Comparison of ENCODE assay signal across 12 cellular contexts in genomic region chr9:112041536-112042243, GRCh38.
A peak's percentile ranks its signal among the peaks of the same experiment; 100 is the strongest.
DNase-seq lines count a peak whose midpoint lies in the region; ATAC-seq and TF ChIP-seq lines count a peak whose summit lies in the region.
"Had no signal": no experiment of that assay in that cellular context is flagged by ENCODE, and none has a peak within 500 bp of the region (broad histone marks: within the 10 kb centered on the region; RNA-seq: fewer than 3 reads in every experiment).

No MANE protein-coding gene starts in this region.

- H3K27me3 Mint-ChIP-seq in activated CD4-positive, alpha-beta T cell treated with anti-CD3 and anti-CD28 coated beads, Interleukin-2, amount 10 ng/mL, durations not matched to agents 24 days and 14 days, result peaks cover 13% of the 10 kb centered on the region
- H3K27me3 Mint-ChIP-seq in activated CD4-positive, alpha-beta T cell treated with anti-CD3 and anti-CD28 coated beads, Interleukin-2, amount 10 ng/mL, durations not matched to agents 7 days and 5 days, result peaks cover 2% of the 10 kb centered on the region
- no peaks in the 10 kb centered on the region for H3K27me3 Mint-ChIP-seq in stimulated activated memory B cell treated with anti-CD40 and anti-IgM and Interleukin-4, amounts not matched to agents 10 μg/mL and 1 μg/mL and 100 μg/mL, for 72 hours

- peaks cover 22% of the 10 kb centered on the region for H3K36me3 Mint-ChIP-seq in activated CD4-positive, alpha-beta T cell treated with anti-CD3 and anti-CD28 coated beads, Interleukin-2, amount 10 ng/mL, durations not matched to agents 24 days and 14 days (ENCODE audit: low read depth)
- H3K36me3 Mint-ChIP-seq in activated CD4-positive, alpha-beta T cell treated with anti-CD3 and anti-CD28 coated beads, Interleukin-2, amount 10 ng/mL, durations not matched to agents 7 days and 5 days (ENCODE audit: low read depth), result peaks cover 29% of the 10 kb centered on the region
- H3K36me3 Mint-ChIP-seq in stimulated activated memory B cell treated with anti-CD40 and anti-IgM and Interleukin-4, amounts not matched to agents 10 μg/mL and 1 μg/mL and 100 μg/mL, for 72 hours, result peaks cover 27% of the 10 kb centered on the region

- no peak for DNase-seq in activated CD4-positive, alpha-beta T cell treated with anti-CD3 and anti-CD28 coated beads, Interleukin-2, amount 10 ng/mL, durations not matched to agents 24 days and 14 days
- no peak for DNase-seq in activated CD4-positive, alpha-beta T cell treated with anti-CD3 and anti-CD28 coated beads, Interleukin-2, amount 10 ng/mL, durations not matched to agents 7 days and 5 days
- DNase-seq in amniotic stem cell (lab: John Stamatoyannopoulos, UW) (peak; percentile 89), iPS DF 19.7 (ENCODE audit: low read depth, low spot score) (peak; percentile 80), MM.1S (no peak), NAMALWA (ENCODE audit: low spot score) (no peak)
- DNase-seq: activated CD8-positive, alpha-beta memory T cell treated with anti-CD3 and anti-CD28 coated beads, Interleukin-2, amount 50 U/mL, for 4 hours; immature natural killer cell; NCI-H1436 had no signal

- no peaks in the 10 kb centered on the region for H3K27me3 ChIP-seq in MM.1S (replicated peaks; ENCODE audit: insufficient read depth, low read length)
- H3K27me3 ChIP-seq: BLaER1 had no signal

- CTCF ChIA-PET in activated CD4-positive, alpha-beta T cell treated with anti-CD3 and anti-CD28 coated beads, Interleukin-2, amount 10 ng/mL, durations not matched to agents 7 days and 5 days (lab: Charles Lee), result interaction anchor here (0.8 to 1.1 kb wide), 2 partner anchors 27 to 145 kb away, joined by 3 read pairs; partner anchors contain the start of gene UGCG

- H3K9me2 ChIP-seq in MM.1S (replicated peaks; ENCODE audit: insufficient read depth, low read length), result no peaks in the 10 kb centered on the region

- H4K20me1 ChIP-seq in MM.1S (ENCODE audit: insufficient read depth, low read length), result no peaks in the 10 kb centered on the region
- H4K20me1 ChIP-seq: BLaER1 had no signal

- H3K4me3 Mint-ChIP-seq in activated CD4-positive, alpha-beta T cell treated with anti-CD3 and anti-CD28 coated beads, Interleukin-2, amount 10 ng/mL, durations not matched to agents 24 days and 14 days, result no peak overlapping the region
- H3K4me3 Mint-ChIP-seq in activated CD4-positive, alpha-beta T cell treated with anti-CD3 and anti-CD28 coated beads, Interleukin-2, amount 10 ng/mL, durations not matched to agents 7 days and 5 days, result no peak overlapping the region
- no peak overlapping the region for H3K4me3 Mint-ChIP-seq in stimulated activated memory B cell treated with anti-CD40 and anti-IgM and Interleukin-4, amounts not matched to agents 10 μg/mL and 1 μg/mL and 100 μg/mL, for 72 hours
- H3K4me3 Mint-ChIP-seq: immature natural killer cell had no signal

- POLR2A ChIA-PET in activated CD4-positive, alpha-beta T cell treated with anti-CD3 and anti-CD28 coated beads, Interleukin-2, amount 10 ng/mL, durations not matched to agents 7 days and 5 days (lab: Charles Lee), result no interaction called here

- no peak overlapping the region for H2AFZ ChIP-seq in MM.1S (ENCODE audit: low read length)

- H3K4me1 ChIP-seq in MM.1S (ENCODE audit: low read length), result peaks cover 9% of the 10 kb centered on the region

- intact Hi-C loops in activated CD4-positive, alpha-beta T cell treated with anti-CD3 and anti-CD28 coated beads, Interleukin-2, amount 10 ng/mL, durations not matched to agents 24 days and 14 days (cut with micrococcal nuclease), result no loop called here

- ATAC-seq in stimulated activated memory B cell treated with anti-CD40 and anti-IgM and Interleukin-4, amounts not matched to agents 10 μg/mL and 1 μg/mL and 100 μg/mL, for 72 hours, result no peak
- ATAC-seq in HG03354 (IDR thresholded peaks at IDR 0.05; ENCODE audit: poor library complexity, severe bottlenecking, unreplicated experiment), result no peak

- H3K27ac Mint-ChIP-seq in activated CD4-positive, alpha-beta T cell treated with anti-CD3 and anti-CD28 coated beads, Interleukin-2, amount 10 ng/mL, durations not matched to agents 24 days and 14 days, result peak overlapping the region; percentile 35
- H3K27ac Mint-ChIP-seq in activated CD4-positive, alpha-beta T cell treated with anti-CD3 and anti-CD28 coated beads, Interleukin-2, amount 10 ng/mL, durations not matched to agents 7 days and 5 days, result no peak overlapping the region
- peak overlapping the region; percentile 68 for H3K27ac Mint-ChIP-seq in stimulated activated memory B cell treated with anti-CD40 and anti-IgM and Interleukin-4, amounts not matched to agents 10 μg/mL and 1 μg/mL and 100 μg/mL, for 72 hours
- H3K27ac Mint-ChIP-seq: immature natural killer cell had no signal

- TF ChIP-seq CTCF in MM.1S (IDR thresholded peaks at IDR 0.05; ENCODE audit: low read length), result no peak

- H3K4me1 Mint-ChIP-seq in activated CD4-positive, alpha-beta T cell treated with anti-CD3 and anti-CD28 coated beads, Interleukin-2, amount 10 ng/mL, durations not matched to agents 24 days and 14 days, result peaks cover 25% of the 10 kb centered on the region
- H3K4me1 Mint-ChIP-seq in activated CD4-positive, alpha-beta T cell treated with anti-CD3 and anti-CD28 coated beads, Interleukin-2, amount 10 ng/mL, durations not matched to agents 7 days and 5 days, result peaks cover 36% of the 10 kb centered on the region
- H3K4me1 Mint-ChIP-seq in stimulated activated memory B cell treated with anti-CD40 and anti-IgM and Interleukin-4, amounts not matched to agents 10 μg/mL and 1 μg/mL and 100 μg/mL, for 72 hours, result peaks cover 42% of the 10 kb centered on the region

- H3K4me3 ChIP-seq in MM.1S (ENCODE audit: low read length), result no peak overlapping the region
- H3K4me3 ChIP-seq: BLaER1 had no signal

- H3K27ac ChIP-seq in MM.1S (ENCODE audit: low read length), result no peak overlapping the region
- H3K27ac ChIP-seq: BLaER1 had no signal

- H3K4me2 ChIP-seq in MM.1S (ENCODE audit: low read depth, low read length), result no peak overlapping the region
- H3K4me2 ChIP-seq: BLaER1 had no signal

- no peak overlapping the region for H3K9ac ChIP-seq in MM.1S (ENCODE audit: low read length)
- H3K9ac ChIP-seq: BLaER1 had no signal

- H3K9me3 ChIP-seq in MM.1S (replicated peaks; ENCODE audit: insufficient read depth, low read length), result no peaks in the 10 kb centered on the region
- H3K9me3 ChIP-seq: BLaER1 had no signal

- H3K9me3 Mint-ChIP-seq in activated CD4-positive, alpha-beta T cell treated with anti-CD3 and anti-CD28 coated beads, Interleukin-2, amount 10 ng/mL, durations not matched to agents 24 days and 14 days, result peaks cover 17% of the 10 kb centered on the region
- H3K9me3 Mint-ChIP-seq in activated CD4-positive, alpha-beta T cell treated with anti-CD3 and anti-CD28 coated beads, Interleukin-2, amount 10 ng/mL, durations not matched to agents 7 days and 5 days, result peaks cover 3% of the 10 kb centered on the region
- no peaks in the 10 kb centered on the region for H3K9me3 Mint-ChIP-seq in stimulated activated memory B cell treated with anti-CD40 and anti-IgM and Interleukin-4, amounts not matched to agents 10 μg/mL and 1 μg/mL and 100 μg/mL, for 72 hours
- H3K9me3 Mint-ChIP-seq: immature natural killer cell had no signal

- no peaks in the 10 kb centered on the region for H3K36me3 ChIP-seq in MM.1S (replicated peaks; ENCODE audit: insufficient read depth, low read length)

- H3K79me2 ChIP-seq in MM.1S (ENCODE audit: low read length), result no peaks in the 10 kb centered on the region

- H3F3A ChIP-seq in MM.1S (ENCODE audit: insufficient read depth, low read length), result 0 out of 2 replicates have a peak, but pooled peaks cover 7% of the 10 kb centered on the region

Comparison
In these comparisons a context has a peak if more than half of its experiments do, and no peak if none do; other contexts are left out.
1. DNase-seq: peak in amniotic stem cell (single experiment) and iPS DF 19.7 (single experiment); none in activated CD4-positive, alpha-beta T cell treated with anti-CD3 and anti-CD28 coated beads, Interleukin-2, amount 10 ng/mL, durations not matched to agents 24 days and 14 days (single experiment), activated CD4-positive, alpha-beta T cell treated with anti-CD3 and anti-CD28 coated beads, Interleukin-2, amount 10 ng/mL, durations not matched to agents 7 days and 5 days (single experiment), MM.1S (single experiment) and NAMALWA (single experiment).